1 cellular context compared by ENCODE assay signal in genomic region chrX:147875866-147876596, GRCh38.
TF ChIP-seq lines count a peak whose summit lies in the region.

No MANE protein-coding gene starts in this region.

TF ChIP-seq in GM12878, 131 proteins besides CTCF, POLR2A, EP300 and RAD21 (continued from another document):
- TF ChIP-seq, protein P1, sequence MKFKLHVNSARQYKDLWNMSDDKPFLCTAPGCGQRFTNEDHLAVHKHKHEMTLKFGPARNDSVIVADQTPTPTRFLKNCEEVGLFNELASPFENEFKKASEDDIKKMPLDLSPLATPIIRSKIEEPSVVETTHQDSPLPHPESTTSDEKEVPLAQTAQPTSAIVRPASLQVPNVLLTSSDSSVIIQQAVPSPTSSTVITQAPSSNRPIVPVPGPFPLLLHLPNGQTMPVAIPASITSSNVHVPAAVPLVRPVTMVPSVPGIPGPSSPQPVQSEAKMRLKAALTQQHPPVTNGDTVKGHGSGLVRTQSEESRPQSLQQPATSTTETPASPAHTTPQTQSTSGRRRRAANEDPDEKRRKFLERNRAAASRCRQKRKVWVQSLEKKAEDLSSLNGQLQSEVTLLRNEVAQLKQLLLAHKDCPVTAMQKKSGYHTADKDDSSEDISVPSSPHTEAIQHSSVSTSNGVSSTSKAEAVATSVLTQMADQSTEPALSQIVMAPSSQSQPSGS (IDR thresholded peaks at IDR 0.05; ENCODE audit: low read length): 0 out of 2 replicates have a peak, but pooled peaks have one; percentile 20
- TF ChIP-seq SIX5 (IDR thresholded peaks at IDR 0.05; ENCODE audit: low read depth, low read length, severe bottlenecking) (no peak), NR2C1 (IDR thresholded peaks at IDR 0.05) (peak; percentile 27; the same call in 1 of the 2 replicates), MLLT1 (IDR thresholded peaks at IDR 0.05) (0 out of 2 replicates have a peak, but pooled peaks have one; percentile 23), BCL11A (IDR thresholded peaks at IDR 0.05; ENCODE audit: low read depth, low read length) (no peak), SMAD1 (IDR thresholded peaks at IDR 0.05; ENCODE audit: low read depth, partially characterized antibody) (peak; percentile 87), RELB (IDR thresholded peaks at IDR 0.05; ENCODE audit: low read depth) (peak; percentile 73), MYB (IDR thresholded peaks at IDR 0.05; ENCODE audit: borderline replicate concordance, low read depth, low read length) (no peak), NR2F1 (conservative IDR thresholded peaks at IDR 0.05) (peak; percentile 63)
- TF ChIP-seq, protein P2, sequence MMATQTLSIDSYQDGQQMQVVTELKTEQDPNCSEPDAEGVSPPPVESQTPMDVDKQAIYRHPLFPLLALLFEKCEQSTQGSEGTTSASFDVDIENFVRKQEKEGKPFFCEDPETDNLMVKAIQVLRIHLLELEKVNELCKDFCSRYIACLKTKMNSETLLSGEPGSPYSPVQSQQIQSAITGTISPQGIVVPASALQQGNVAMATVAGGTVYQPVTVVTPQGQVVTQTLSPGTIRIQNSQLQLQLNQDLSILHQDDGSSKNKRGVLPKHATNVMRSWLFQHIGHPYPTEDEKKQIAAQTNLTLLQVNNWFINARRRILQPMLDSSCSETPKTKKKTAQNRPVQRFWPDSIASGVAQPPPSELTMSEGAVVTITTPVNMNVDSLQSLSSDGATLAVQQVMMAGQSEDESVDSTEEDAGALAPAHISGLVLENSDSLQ (IDR thresholded peaks at IDR 0.05): 0 out of 2 replicates have a peak, but pooled peaks have one; percentile 19
- TF ChIP-seq, protein P3, sequence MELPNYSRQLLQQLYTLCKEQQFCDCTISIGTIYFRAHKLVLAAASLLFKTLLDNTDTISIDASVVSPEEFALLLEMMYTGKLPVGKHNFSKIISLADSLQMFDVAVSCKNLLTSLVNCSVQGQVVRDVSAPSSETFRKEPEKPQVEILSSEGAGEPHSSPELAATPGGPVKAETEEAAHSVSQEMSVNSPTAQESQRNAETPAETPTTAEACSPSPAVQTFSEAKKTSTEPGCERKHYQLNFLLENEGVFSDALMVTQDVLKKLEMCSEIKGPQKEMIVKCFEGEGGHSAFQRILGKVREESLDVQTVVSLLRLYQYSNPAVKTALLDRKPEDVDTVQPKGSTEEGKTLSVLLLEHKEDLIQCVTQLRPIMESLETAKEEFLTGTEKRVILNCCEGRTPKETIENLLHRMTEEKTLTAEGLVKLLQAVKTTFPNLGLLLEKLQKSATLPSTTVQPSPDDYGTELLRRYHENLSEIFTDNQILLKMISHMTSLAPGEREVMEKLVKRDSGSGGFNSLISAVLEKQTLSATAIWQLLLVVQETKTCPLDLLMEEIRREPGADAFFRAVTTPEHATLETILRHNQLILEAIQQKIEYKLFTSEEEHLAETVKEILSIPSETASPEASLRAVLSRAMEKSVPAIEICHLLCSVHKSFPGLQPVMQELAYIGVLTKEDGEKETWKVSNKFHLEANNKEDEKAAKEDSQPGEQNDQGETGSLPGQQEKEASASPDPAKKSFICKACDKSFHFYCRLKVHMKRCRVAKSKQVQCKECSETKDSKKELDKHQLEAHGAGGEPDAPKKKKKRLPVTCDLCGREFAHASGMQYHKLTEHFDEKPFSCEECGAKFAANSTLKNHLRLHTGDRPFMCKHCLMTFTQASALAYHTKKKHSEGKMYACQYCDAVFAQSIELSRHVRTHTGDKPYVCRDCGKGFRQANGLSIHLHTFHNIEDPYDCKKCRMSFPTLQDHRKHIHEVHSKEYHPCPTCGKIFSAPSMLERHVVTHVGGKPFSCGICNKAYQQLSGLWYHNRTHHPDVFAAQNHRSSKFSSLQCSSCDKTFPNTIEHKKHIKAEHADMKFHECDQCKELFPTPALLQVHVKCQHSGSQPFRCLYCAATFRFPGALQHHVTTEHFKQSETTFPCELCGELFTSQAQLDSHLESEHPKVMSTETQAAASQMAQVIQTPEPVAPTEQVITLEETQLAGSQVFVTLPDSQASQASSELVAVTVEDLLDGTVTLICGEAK (IDR thresholded peaks at IDR 0.05; ENCODE audit: borderline replicate concordance): peak; percentile 15; the same call in 1 of the 2 replicates
- TF ChIP-seq, protein P4, sequence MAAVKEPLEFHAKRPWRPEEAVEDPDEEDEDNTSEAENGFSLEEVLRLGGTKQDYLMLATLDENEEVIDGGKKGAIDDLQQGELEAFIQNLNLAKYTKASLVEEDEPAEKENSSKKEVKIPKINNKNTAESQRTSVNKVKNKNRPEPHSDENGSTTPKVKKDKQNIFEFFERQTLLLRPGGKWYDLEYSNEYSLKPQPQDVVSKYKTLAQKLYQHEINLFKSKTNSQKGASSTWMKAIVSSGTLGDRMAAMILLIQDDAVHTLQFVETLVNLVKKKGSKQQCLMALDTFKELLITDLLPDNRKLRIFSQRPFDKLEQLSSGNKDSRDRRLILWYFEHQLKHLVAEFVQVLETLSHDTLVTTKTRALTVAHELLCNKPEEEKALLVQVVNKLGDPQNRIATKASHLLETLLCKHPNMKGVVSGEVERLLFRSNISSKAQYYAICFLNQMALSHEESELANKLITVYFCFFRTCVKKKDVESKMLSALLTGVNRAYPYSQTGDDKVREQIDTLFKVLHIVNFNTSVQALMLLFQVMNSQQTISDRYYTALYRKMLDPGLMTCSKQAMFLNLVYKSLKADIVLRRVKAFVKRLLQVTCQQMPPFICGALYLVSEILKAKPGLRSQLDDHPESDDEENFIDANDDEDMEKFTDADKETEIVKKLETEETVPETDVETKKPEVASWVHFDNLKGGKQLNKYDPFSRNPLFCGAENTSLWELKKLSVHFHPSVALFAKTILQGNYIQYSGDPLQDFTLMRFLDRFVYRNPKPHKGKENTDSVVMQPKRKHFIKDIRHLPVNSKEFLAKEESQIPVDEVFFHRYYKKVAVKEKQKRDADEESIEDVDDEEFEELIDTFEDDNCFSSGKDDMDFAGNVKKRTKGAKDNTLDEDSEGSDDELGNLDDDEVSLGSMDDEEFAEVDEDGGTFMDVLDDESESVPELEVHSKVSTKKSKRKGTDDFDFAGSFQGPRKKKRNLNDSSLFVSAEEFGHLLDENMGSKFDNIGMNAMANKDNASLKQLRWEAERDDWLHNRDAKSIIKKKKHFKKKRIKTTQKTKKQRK (IDR thresholded peaks at IDR 0.05; ENCODE audit: low read depth, low read length): no peak
